In the genomic region with DNA sequence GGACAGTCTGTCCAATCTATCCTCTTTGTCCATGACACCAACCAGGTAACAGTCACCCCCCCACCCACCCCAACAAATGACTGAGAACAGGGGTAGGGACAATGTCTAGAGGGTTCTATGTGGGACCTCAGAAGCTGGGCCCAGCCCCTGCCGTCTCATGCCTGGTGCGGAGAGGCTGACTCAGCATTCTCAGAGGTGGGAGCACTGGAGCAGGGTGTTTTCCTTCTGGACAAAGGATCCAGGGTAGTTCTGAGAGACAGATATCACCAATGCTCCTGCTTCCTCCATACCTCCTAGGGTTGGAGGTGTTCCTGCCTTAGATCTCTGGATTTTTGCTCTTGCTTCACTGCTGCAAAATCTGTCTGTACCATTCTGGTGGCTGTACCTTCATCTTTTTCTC, we compare ENCODE assay signal across 26 cellular contexts. TPM values are rescaled to one million over a fixed set of nuclear protein-coding genes. Genes with fewer than 3 reads are reported as not detected.
A peak's percentile ranks its signal among the peaks of the same experiment; 100 is the strongest.
DNase-seq lines count a peak whose midpoint lies in the region; ATAC-seq, FAIRE-seq and TF ChIP-seq lines count a peak whose summit lies in the region.
"Had no signal": no experiment of that assay in that cellular context is flagged by ENCODE, and none has a peak within 500 bp of the region (broad histone marks: within the 10 kb centered on the region; RNA-seq: fewer than 3 reads in every experiment).

No MANE protein-coding gene starts in this region.

- no peak overlapping the region for H3K4me3 ChIP-seq in IMR-90 (ENCODE audit: insufficient read depth, low read depth, low read length)
- no peak overlapping the region for H3K4me3 ChIP-seq in bronchial epithelial cell (ENCODE audit: low read depth, low read length)
- H3K4me3 ChIP-seq: MG63, SJCRH30 had no signal

- H4K91ac ChIP-seq in IMR-90 (ENCODE audit: insufficient read depth, low read depth, low read length): no peak overlapping the region

- peaks cover 5% of the 10 kb centered on the region; the same call in 1 of the 2 replicates for H3K9me1 ChIP-seq in IMR-90 (ENCODE audit: insufficient read depth, low read length)

- peak; percentile 28 for DNase-seq in Right ventricle myocardium inferior (ENCODE audit: missing footprints)
- no peak for DNase-seq in left cardiac atrium
- DNase-seq in IMR-90: no peak
- no peak for DNase-seq in bronchial epithelial cell (ENCODE audit: low read depth)
- DNase-seq in activated gamma-delta T cell (lab: John Stamatoyannopoulos, UW): no peak
- DNase-seq: BE2C; CD8-positive, alpha-beta memory T cell; DMS79 treated with DMSO at 0.1 percent for 48 hours; GF-D8; H7; KG1; MG63; NCI-H1105 treated with DMSO at 0.1 percent for 48 hours; NCI-H146; NCI-H1930; NCI-H446; NCI-H524 treated with DMSO at 0.1 percent for 48 hours; NCI-H774; NK-92 treated with Interleukin-12 subunit alpha and Interleukin-12 subunit beta, amount 100 ng/mL, for 24 hours; PC-3; SJCRH30 had no signal

- H3K27ac Mint-ChIP-seq in stimulated activated memory B cell treated with anti-CD40 and anti-IgM and Interleukin-4, amounts not matched to agents 10 μg/mL and 1 μg/mL and 100 μg/mL, for 72 hours: peak overlapping the region; percentile 54

- no peak overlapping the region for H3K56ac ChIP-seq in IMR-90 (ENCODE audit: extremely low read depth, insufficient read depth, low read length)

- no peak overlapping the region for H2AFZ ChIP-seq in IMR-90 (replicated peaks; ENCODE audit: low read length, poor library complexity)

- H3K36me3 ChIP-seq in IMR-90 (ENCODE audit: control insufficient read depth, insufficient read depth, low read length) (peaks cover 15% of the 10 kb centered on the region), bronchial epithelial cell (ENCODE audit: control insufficient read depth, insufficient read depth, low read length) (no peaks in the 10 kb centered on the region)
- H3K36me3 ChIP-seq: BE2C, SJCRH30 had no signal

- ATAC-seq in Right ventricle myocardium inferior: no peak
- ATAC-seq in left cardiac atrium: no peak
- no peak for ATAC-seq in IMR-90 (ENCODE audit: low read depth)
- no peak for ATAC-seq in stimulated activated memory B cell treated with anti-CD40 and anti-IgM and Interleukin-4, amounts not matched to agents 10 μg/mL and 1 μg/mL and 100 μg/mL, for 72 hours
- ATAC-seq in HG03045 (IDR thresholded peaks at IDR 0.05; ENCODE audit: unreplicated experiment): no peak
- ATAC-seq: PC-3, SK-N-SH treated with all-trans-retinoic acid at 6 μM for 48 hours had no signal

- H2BK120ac ChIP-seq in IMR-90 (ENCODE audit: low read depth, low read length): no peak overlapping the region

- H3K4me1 Mint-ChIP-seq in stimulated activated memory B cell treated with anti-CD40 and anti-IgM and Interleukin-4, amounts not matched to agents 10 μg/mL and 1 μg/mL and 100 μg/mL, for 72 hours: peaks cover 16% of the 10 kb centered on the region
- H3K4me1 Mint-ChIP-seq: CD14-positive monocyte had no signal

- H3K14ac ChIP-seq in IMR-90 (replicated peaks; ENCODE audit: low read depth, low read length): no peak overlapping the region

- no peak overlapping the region for H2BK15ac ChIP-seq in IMR-90 (ENCODE audit: low read depth, low read length)

- H3K36me3 Mint-ChIP-seq in stimulated activated memory B cell treated with anti-CD40 and anti-IgM and Interleukin-4, amounts not matched to agents 10 μg/mL and 1 μg/mL and 100 μg/mL, for 72 hours: peaks cover 55% of the 10 kb centered on the region

- no peak overlapping the region for H3K4me2 ChIP-seq in IMR-90 (ENCODE audit: low read depth, low read length)

- H3K9ac ChIP-seq in IMR-90 (ENCODE audit: low read depth, low read length): no peak overlapping the region

- H3K18ac ChIP-seq in IMR-90 (ENCODE audit: low read depth, low read length): no peak overlapping the region

- H4K5ac ChIP-seq in IMR-90 (ENCODE audit: low read depth, low read length): no peak overlapping the region

- TF ChIP-seq CTCF in IMR-90 (conservative IDR thresholded peaks at IDR 0.05; ENCODE audit: low read depth, low read length) (no peak), bronchial epithelial cell (IDR thresholded peaks at IDR 0.05; ENCODE audit: insufficient read depth, low read length, severe bottlenecking) (no peak)

- CTCF ChIA-PET in IMR-90 (lab: Yijun Ruan, JAX): no interaction called here

- peak; percentile 58 for FAIRE-seq in bronchial epithelial cell (lab: Jason Lieb, UNC)
- FAIRE-seq: GM12892 had no signal

- H3K27me3 ChIP-seq in IMR-90 (ENCODE audit: control insufficient read depth, insufficient read depth, low read length) (no peaks in the 10 kb centered on the region), bronchial epithelial cell (ENCODE audit: control insufficient read depth, insufficient read depth, low read length) (no peaks in the 10 kb centered on the region)
- H3K27me3 ChIP-seq: BE2C, MG63, SJCRH30 had no signal

- no peaks in the 10 kb centered on the region for H4K20me1 ChIP-seq in IMR-90 (ENCODE audit: insufficient read depth, low read length)

- H3K27ac ChIP-seq in IMR-90 (ENCODE audit: insufficient read depth, low read length): no peak overlapping the region
- H3K27ac ChIP-seq: SJCRH30 had no signal

- TF ChIP-seq RAD21 in IMR-90 (IDR thresholded peaks at IDR 0.05; ENCODE audit: low read length): no peak

- H3K79me1 ChIP-seq in IMR-90 (ENCODE audit: low read depth in 1 of 2, low read length in 2 of 2): no peaks in the 10 kb centered on the region

- H3K23ac ChIP-seq in IMR-90 (ENCODE audit: low read depth, low read length): no peak overlapping the region

- no CpG with 5 or more reads among the region's 2 CpGs for WGBS in IMR-90 (ENCODE audit: extremely low coverage in 2 of 2, insufficient read length in 1 of 2), 2 experiments

- intact Hi-C loops in Right ventricle myocardium inferior (cut with DNase I) (no loop called here), left cardiac atrium (cut with DNase I) (no loop called here), IMR-90 (cut with micrococcal nuclease) (no loop called here)

- no peaks in the 10 kb centered on the region for H3K27me3 Mint-ChIP-seq in stimulated activated memory B cell treated with anti-CD40 and anti-IgM and Interleukin-4, amounts not matched to agents 10 μg/mL and 1 μg/mL and 100 μg/mL, for 72 hours
- H3K27me3 Mint-ChIP-seq: CD8-positive, alpha-beta memory T cell had no signal

- H3K9me3 ChIP-seq in IMR-90 (ENCODE audit: control insufficient read depth, insufficient read depth, low read length): no peaks in the 10 kb centered on the region
- H3K9me3 ChIP-seq: BE2C, MG63, SJCRH30 had no signal

- H3K4me3 Mint-ChIP-seq in stimulated activated memory B cell treated with anti-CD40 and anti-IgM and Interleukin-4, amounts not matched to agents 10 μg/mL and 1 μg/mL and 100 μg/mL, for 72 hours: no peak overlapping the region
- H3K4me3 Mint-ChIP-seq: CD14-positive monocyte; CD8-positive, alpha-beta memory T cell had no signal

- no peak overlapping the region for H2AK5ac ChIP-seq in IMR-90 (ENCODE audit: low read depth, low read length)

- no peaks in the 10 kb centered on the region for H3K4me1 ChIP-seq in IMR-90 (ENCODE audit: control insufficient read depth, insufficient read depth, low read length)
- H3K4me1 ChIP-seq: BE2C, SJCRH30 had no signal

- dilution Hi-C loops in IMR-90 (cut with HindIII; ENCODE audit: low sequenced_read_pairs, unreplicated experiment): no loop called here

- no peak overlapping the region for H2BK5ac ChIP-seq in IMR-90 (ENCODE audit: low read depth, low read length, poor library complexity, severe bottlenecking)

- in situ Hi-C loops in IMR-90 (cut with MboI; ENCODE audit: low sequenced_read_pairs): no loop called here

- no TSS peak for BruUV-seq in IMR-90 (replicated peaks; lab: Mats Ljungman, UMichigan)

- H3K9me3 Mint-ChIP-seq in stimulated activated memory B cell treated with anti-CD40 and anti-IgM and Interleukin-4, amounts not matched to agents 10 μg/mL and 1 μg/mL and 100 μg/mL, for 72 hours: no peaks in the 10 kb centered on the region
- H3K9me3 Mint-ChIP-seq: CD14-positive monocyte; CD8-positive, alpha-beta memory T cell had no signal

- POLR2A ChIA-PET in IMR-90 (lab: Charles Lee; ENCODE audit: unreplicated experiment): no interaction called here

- TF ChIP-seq POLR2A in IMR-90 (IDR thresholded peaks at IDR 0.05; ENCODE audit: low read depth, low read length): no peak

- H2AK9ac ChIP-seq in IMR-90 (replicated peaks; ENCODE audit: low read depth, low read length, poor library complexity): no peak overlapping the region

- H2BK20ac ChIP-seq in IMR-90 (ENCODE audit: low read depth, low read length): no peak overlapping the region

- H3K4ac ChIP-seq in IMR-90 (ENCODE audit: low read depth, low read length): no peak overlapping the region

- H4K8ac ChIP-seq in IMR-90 (ENCODE audit: low read depth in 2 of 2, low read length in 2 of 2): no peak overlapping the region

TF ChIP-seq in IMR-90, 13 proteins besides CTCF, POLR2A, EP300 and RAD21:
- no peak for TF ChIP-seq MAZ (IDR thresholded peaks at IDR 0.05; ENCODE audit: borderline replicate concordance, low read depth, low read length)
- no peak for TF ChIP-seq RCOR1 (IDR thresholded peaks at IDR 0.05; ENCODE audit: insufficient replicate concordance, low read length)
- TF ChIP-seq, protein P1, sequence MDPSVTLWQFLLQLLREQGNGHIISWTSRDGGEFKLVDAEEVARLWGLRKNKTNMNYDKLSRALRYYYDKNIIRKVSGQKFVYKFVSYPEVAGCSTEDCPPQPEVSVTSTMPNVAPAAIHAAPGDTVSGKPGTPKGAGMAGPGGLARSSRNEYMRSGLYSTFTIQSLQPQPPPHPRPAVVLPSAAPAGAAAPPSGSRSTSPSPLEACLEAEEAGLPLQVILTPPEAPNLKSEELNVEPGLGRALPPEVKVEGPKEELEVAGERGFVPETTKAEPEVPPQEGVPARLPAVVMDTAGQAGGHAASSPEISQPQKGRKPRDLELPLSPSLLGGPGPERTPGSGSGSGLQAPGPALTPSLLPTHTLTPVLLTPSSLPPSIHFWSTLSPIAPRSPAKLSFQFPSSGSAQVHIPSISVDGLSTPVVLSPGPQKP (IDR thresholded peaks at IDR 0.05; ENCODE audit: borderline replicate concordance, low read depth, low read length): no peak
- TF ChIP-seq MAFK (IDR thresholded peaks at IDR 0.05; ENCODE audit: low read depth, low read length): peak; percentile 71
- no peak for TF ChIP-seq FOS (IDR thresholded peaks at IDR 0.05; ENCODE audit: low read depth, low read length)
TF ChIP-seq in IMR-90: peak in this region for 1.

RNA-seq across cellular contexts. Expression of a gene that starts 33.9 kb away (rescaled TPM):
- 50.2 TPM for total RNA-seq in Right ventricle myocardium inferior
- 10 to 100 TPM; 53.1 to 72.8 TPM for total RNA-seq in left cardiac atrium
- 69.0 and 82.5 TPM in 2 replicates for total RNA-seq in IMR-90 (2012; rRNA removed)
- polyA plus RNA-seq in IMR-90 (2012; rRNA removed): 42.5 and 50.6 TPM in 2 replicates
- 9.2 and 19.8 TPM in 2 replicates for polyA plus RNA-seq in IMR-90 (2012; cell fraction: cytosol; rRNA removed)
- polyA plus RNA-seq in IMR-90 (2012; cell fraction: nucleus; rRNA removed; ENCODE audit: low replicate concordance): 5.2 and 60.9 TPM in 2 replicates
- total RNA-seq in bronchial epithelial cell: 16.4 and 26.6 TPM in 2 replicates
- total RNA-seq: H7 had no signal

RNA-seq across cellular contexts. Expression of a gene that starts 55.1 kb away (rescaled TPM):
- total RNA-seq in Right ventricle myocardium inferior: 6.1 TPM
- total RNA-seq in left cardiac atrium: 1 to 10 TPM; 7.9 to 8.3 TPM
- total RNA-seq in IMR-90 (2012; rRNA removed): 5.4 and 9.2 TPM in 2 replicates
- polyA plus RNA-seq in IMR-90 (2012; rRNA removed): 9.5 and 11.2 TPM in 2 replicates
- polyA plus RNA-seq in IMR-90 (2012; cell fraction: cytosol; rRNA removed): 2.2 and 3.5 TPM in 2 replicates
- 33.2 and 45.3 TPM in 2 replicates for polyA plus RNA-seq in IMR-90 (2012; cell fraction: nucleus; rRNA removed; ENCODE audit: low replicate concordance)
- total RNA-seq in bronchial epithelial cell: 1.6 and 3.6 TPM in 2 replicates
